In genomic region chr6:947235-947934, GRCh38 we compare ENCODE assay signal across 30 cellular contexts.
"Had no signal": no experiment of that assay in that cellular context is flagged by ENCODE, and none has a peak within 500 bp of the region (broad histone marks: within the 10 kb centered on the region; RNA-seq: fewer than 3 reads in every experiment).

No MANE protein-coding gene starts in this region.

- H3K27me3 Mint-ChIP-seq: activated CD4-positive, alpha-beta memory T cell treated with anti-CD3 and anti-CD28 coated beads for 36 hours had no signal

- H3K27me3 ChIP-seq: ascending aorta, breast epithelium, cardiac muscle cell, colonic mucosa, esophagus muscularis mucosa, gastroesophageal sphincter had no signal

- H3K9me3 Mint-ChIP-seq: activated CD4-positive, alpha-beta memory T cell treated with anti-CD3 and anti-CD28 coated beads for 36 hours; activated CD4-positive, alpha-beta T cell treated with anti-CD3 and anti-CD28 coated beads, Interleukin-2, amount 10 ng/mL, durations not matched to agents 24 days and 14 days; activated naive CD4-positive, alpha-beta T cell treated with anti-CD3 and anti-CD28 coated beads, Interleukin-2, amount 10 ng/mL, durations not matched to agents 7 days and 5 days; activated naive CD4-positive, alpha-beta T cell treated with anti-CD3 and anti-CD28 coated beads, Interleukin-2, amount 50 U/mL, for 72 hours; activated naive CD8-positive, alpha-beta T cell treated with anti-CD3 and anti-CD28 coated beads, Interleukin-2, amount 10 ng/mL, durations not matched to agents 7 days and 5 days; activated T-helper 1 cell treated with anti-CD3 and anti-CD28 coated beads, Interleukin-12 subunit alpha, Interleukin-12 subunit beta, Interleukin-2, Interleukin-4 antibody, amounts not matched to agents 30 ng/mL and 10 ng/mL and 1 ng/mL, durations not matched to agents 14 hours and 24 hours and 36 hours had no signal

- H3K4me1 Mint-ChIP-seq: activated CD4-positive, alpha-beta T cell treated with anti-CD3 and anti-CD28 coated beads for 36 hours; activated CD4-positive, alpha-beta T cell treated with anti-CD3 and anti-CD28 coated beads, Interleukin-2, amount 10 ng/mL, durations not matched to agents 24 days and 14 days; activated CD8-positive, alpha-beta memory T cell treated with anti-CD3 and anti-CD28 coated beads, Interleukin-2, amount 10 ng/mL, durations not matched to agents 7 days and 5 days; activated naive CD4-positive, alpha-beta T cell treated with anti-CD3 and anti-CD28 coated beads, Interleukin-2, amount 10 ng/mL, durations not matched to agents 7 days and 5 days; activated naive CD8-positive, alpha-beta T cell treated with anti-CD3 and anti-CD28 coated beads, Interleukin-2, amount 10 ng/mL, durations not matched to agents 7 days and 5 days; brain had no signal

- H3K4me3 Mint-ChIP-seq: activated CD4-positive, alpha-beta memory T cell treated with anti-CD3 and anti-CD28 coated beads for 36 hours; activated CD4-positive, alpha-beta T cell treated with anti-CD3 and anti-CD28 coated beads for 36 hours; activated CD4-positive, alpha-beta T cell treated with anti-CD3 and anti-CD28 coated beads, Interleukin-2, amount 10 ng/mL, durations not matched to agents 24 days and 14 days; activated CD8-positive, alpha-beta memory T cell treated with anti-CD3 and anti-CD28 coated beads, Interleukin-2, amount 10 ng/mL, durations not matched to agents 7 days and 5 days; activated CD8-positive, alpha-beta T cell treated with anti-CD3 and anti-CD28 coated beads, Interleukin-2, amount 10 ng/mL, durations not matched to agents 7 days and 5 days; activated naive CD4-positive, alpha-beta T cell treated with anti-CD3 and anti-CD28 coated beads, Interleukin-2, amount 10 ng/mL, durations not matched to agents 7 days and 5 days; activated naive CD8-positive, alpha-beta T cell treated with anti-CD3 and anti-CD28 coated beads, Interleukin-2, amount 10 ng/mL, durations not matched to agents 7 days and 5 days; activated T-helper 1 cell treated with anti-CD3 and anti-CD28 coated beads, Interleukin-12 subunit alpha, Interleukin-12 subunit beta, Interleukin-2, Interleukin-4 antibody, amounts not matched to agents 30 ng/mL and 10 ng/mL and 1 ng/mL, durations not matched to agents 14 hours and 24 hours and 36 hours; brain; dendritic cell treated with granulocyte-macrophage colony-stimulating factor and Interleukin-4, amounts not matched to agents 40 ng/mL and 50 ng/mL, for 4 days had no signal

- H3K27ac Mint-ChIP-seq: activated CD4-positive, alpha-beta memory T cell treated with anti-CD3 and anti-CD28 coated beads for 36 hours; activated CD4-positive, alpha-beta T cell treated with anti-CD3 and anti-CD28 coated beads for 36 hours; activated CD4-positive, alpha-beta T cell treated with anti-CD3 and anti-CD28 coated beads, Interleukin-2, amount 10 ng/mL, durations not matched to agents 24 days and 14 days; activated CD8-positive, alpha-beta memory T cell treated with anti-CD3 and anti-CD28 coated beads, Interleukin-2, amount 10 ng/mL, durations not matched to agents 7 days and 5 days; activated CD8-positive, alpha-beta T cell treated with anti-CD3 and anti-CD28 coated beads, Interleukin-2, amount 10 ng/mL, durations not matched to agents 7 days and 5 days; activated naive CD4-positive, alpha-beta T cell treated with anti-CD3 and anti-CD28 coated beads, Interleukin-2, amount 10 ng/mL, durations not matched to agents 7 days and 5 days; activated naive CD4-positive, alpha-beta T cell treated with anti-CD3 and anti-CD28 coated beads, Interleukin-2, amount 50 U/mL, for 72 hours; activated naive CD8-positive, alpha-beta T cell treated with anti-CD3 and anti-CD28 coated beads, Interleukin-2, amount 10 ng/mL, durations not matched to agents 7 days and 5 days; activated T-helper 1 cell treated with anti-CD3 and anti-CD28 coated beads, Interleukin-12 subunit alpha, Interleukin-12 subunit beta, Interleukin-2, Interleukin-4 antibody, amounts not matched to agents 30 ng/mL and 10 ng/mL and 1 ng/mL, durations not matched to agents 14 hours and 24 hours and 36 hours; brain; dendritic cell treated with granulocyte-macrophage colony-stimulating factor and Interleukin-4, amounts not matched to agents 40 ng/mL and 50 ng/mL, for 4 days had no signal

- H3K9me3 ChIP-seq: ascending aorta, colonic mucosa had no signal

- DNase-seq: activated CD4-positive, alpha-beta memory T cell treated with anti-CD3 and anti-CD28 coated beads for 36 hours; activated CD4-positive, alpha-beta T cell treated with anti-CD3 and anti-CD28 coated beads for 36 hours; activated CD4-positive, alpha-beta T cell treated with anti-CD3 and anti-CD28 coated beads, Interleukin-2, amount 10 ng/mL, durations not matched to agents 24 days and 14 days; activated CD4-positive, CD25-positive, alpha-beta regulatory T cell; activated CD4-positive, CD25-positive, alpha-beta regulatory T cell treated with anti-CD3 and anti-CD28 coated beads, Interleukin-2, amount 50 U/mL, for 72 hours; activated CD8-positive, alpha-beta memory T cell treated with anti-CD3 and anti-CD28 coated beads, Interleukin-2, amount 10 ng/mL, durations not matched to agents 7 days and 5 days; activated CD8-positive, alpha-beta memory T cell treated with anti-CD3 and anti-CD28 coated beads, Interleukin-2, amount 50 U/mL, for 4 hours; activated CD8-positive, alpha-beta T cell treated with anti-CD3 and anti-CD28 coated beads, Interleukin-2, amount 10 ng/mL, durations not matched to agents 7 days and 5 days; activated gamma-delta T cell; activated naive CD4-positive, alpha-beta T cell; activated naive CD4-positive, alpha-beta T cell treated with anti-CD3 and anti-CD28 coated beads, Interleukin-2, amount 10 ng/mL, durations not matched to agents 7 days and 5 days; activated naive CD8-positive, alpha-beta T cell treated with anti-CD3 and anti-CD28 coated beads, Interleukin-2, amount 10 ng/mL, durations not matched to agents 7 days and 5 days; activated T-cell treated with anti-CD3 and anti-CD28 coated beads, Interleukin-2, amount 50 U/mL, for 1 hour; activated T-cell treated with anti-CD3 and anti-CD28 coated beads, Interleukin-2, amount 50 U/mL, for 48 hours; central memory CD4-positive, alpha-beta T cell; cerebellar nuclear complex; colonic mucosa; dorsolateral prefrontal cortex; effector memory CD4-positive, alpha-beta T cell; erythroblast; T-helper 2 cell had no signal

- H3K4me1 ChIP-seq: ascending aorta, breast epithelium, colonic mucosa had no signal

- H3K36me3 Mint-ChIP-seq: activated CD4-positive, alpha-beta memory T cell treated with anti-CD3 and anti-CD28 coated beads for 36 hours; activated CD8-positive, alpha-beta memory T cell treated with anti-CD3 and anti-CD28 coated beads, Interleukin-2, amount 10 ng/mL, durations not matched to agents 7 days and 5 days; activated naive CD4-positive, alpha-beta T cell treated with anti-CD3 and anti-CD28 coated beads, Interleukin-2, amount 10 ng/mL, durations not matched to agents 7 days and 5 days; activated naive CD4-positive, alpha-beta T cell treated with anti-CD3 and anti-CD28 coated beads, Interleukin-2, amount 50 U/mL, for 72 hours; activated naive CD8-positive, alpha-beta T cell treated with anti-CD3 and anti-CD28 coated beads, Interleukin-2, amount 10 ng/mL, durations not matched to agents 7 days and 5 days; brain had no signal

- ATAC-seq: activated CD4-positive, alpha-beta T cell treated with anti-CD3 and anti-CD28 coated beads for 36 hours; activated CD8-positive, alpha-beta memory T cell treated with anti-CD3 and anti-CD28 coated beads, Interleukin-2, amount 10 ng/mL, durations not matched to agents 7 days and 5 days; activated CD8-positive, alpha-beta T cell treated with anti-CD3 and anti-CD28 coated beads, Interleukin-2, amount 10 ng/mL, durations not matched to agents 7 days and 5 days; activated naive CD4-positive, alpha-beta T cell treated with anti-CD3 and anti-CD28 coated beads, Interleukin-2, amount 50 U/mL, for 72 hours; gastroesophageal sphincter had no signal

- H3K4me3 ChIP-seq: ascending aorta, breast epithelium, cardiac muscle cell, colonic mucosa, dorsolateral prefrontal cortex, gastroesophageal sphincter had no signal

- H3K36me3 ChIP-seq: ascending aorta, breast epithelium, cardiac muscle cell, colonic mucosa, esophagus muscularis mucosa, gastroesophageal sphincter had no signal

- H3K27ac ChIP-seq: ascending aorta, breast epithelium, cardiac muscle cell, colonic mucosa, dorsolateral prefrontal cortex had no signal
